ENCODE assay signal across 9 cellular contexts in the genomic region with DNA sequence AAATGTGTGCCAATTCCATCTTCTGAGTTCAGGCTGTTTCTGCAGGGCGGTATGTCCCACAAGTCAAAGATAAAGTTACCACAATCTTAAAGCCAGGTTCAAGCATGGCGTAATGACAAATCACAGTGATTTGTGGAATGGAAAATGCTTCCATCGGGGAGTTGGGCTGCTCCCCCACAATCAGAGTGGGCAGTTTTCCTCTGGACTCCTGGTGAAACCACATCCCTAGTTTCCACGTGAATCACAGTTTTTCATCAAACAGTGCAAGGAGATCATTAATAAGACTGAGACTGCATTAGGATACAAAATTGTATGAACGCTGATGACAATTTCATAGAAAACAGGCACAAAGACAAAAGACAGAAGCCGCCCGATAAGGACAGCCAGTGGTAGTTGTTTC. TPM values are rescaled to one million over a fixed set of nuclear protein-coding genes. Genes with fewer than 3 reads are reported as not detected.
DNase-seq lines count a peak whose midpoint lies in the region; ATAC-seq, FAIRE-seq and TF ChIP-seq lines count a peak whose summit lies in the region.
"Had no signal": no experiment of that assay in that cellular context is flagged by ENCODE, and none has a peak within 500 bp of the region (broad histone marks: within the 10 kb centered on the region; RNA-seq: fewer than 3 reads in every experiment).

No MANE protein-coding gene starts in this region.

- CTCF ChIA-PET in PC-3 (lab: Charles Lee) = no interaction called here

- no peak overlapping the region for H3K9ac ChIP-seq in astrocyte (ENCODE audit: low read length)
- peak overlapping the region; percentile 8 for H3K9ac ChIP-seq in mesendoderm (ENCODE audit: low read length)
- no peak overlapping the region for H3K9ac ChIP-seq in PC-3 (ENCODE audit: low read length)

- no peak overlapping the region for H2BK120ac ChIP-seq in mesendoderm (ENCODE audit: low read depth, low read length)

- H3K4me1 ChIP-seq in right atrium auricular region (peaks cover 0 to 32% of the 10 kb centered on the region in 2 donors), astrocyte (ENCODE audit: insufficient read depth, low read length) (peaks cover 18% of the 10 kb centered on the region), mesendoderm (ENCODE audit: control insufficient read depth, low read depth, low read length) (peaks cover 7% of the 10 kb centered on the region), PC-3 (ENCODE audit: insufficient read depth, low read length) (peaks cover 16% of the 10 kb centered on the region; the same call in 1 of the 2 replicates)

- no peak overlapping the region for H4K8ac ChIP-seq in mesendoderm (ENCODE audit: low read depth, low read length)

- H3K56ac ChIP-seq in mesendoderm (ENCODE audit: low read length) = no peak overlapping the region

- POLR2A ChIA-PET in PC-3 (lab: Charles Lee; ENCODE audit: unreplicated experiment) = no interaction called here

- ATAC-seq in PC-3 = no peak

- no peak overlapping the region for H2BK5ac ChIP-seq in mesendoderm (ENCODE audit: low read length)

- no peaks in the 10 kb centered on the region for H3K27me3 Mint-ChIP-seq in astrocyte (ENCODE audit: low read depth, unreplicated experiment)
- peaks cover 11% of the 10 kb centered on the region for H3K27me3 Mint-ChIP-seq in glutamatergic neuron (ENCODE audit: unreplicated experiment)

- no peaks in the 10 kb centered on the region for H3K9me2 ChIP-seq in PC-3 (replicated peaks; ENCODE audit: low read length)

- H3K27me3 ChIP-seq in right atrium auricular region = no peaks in the 10 kb centered on the region
- peaks cover 4% of the 10 kb centered on the region for H3K27me3 ChIP-seq in astrocyte (ENCODE audit: insufficient read depth, low read length)
- H3K27me3 ChIP-seq in mesendoderm (ENCODE audit: insufficient read depth, low read length, poor library complexity) = no peaks in the 10 kb centered on the region
- H3K27me3 ChIP-seq in PC-3 (ENCODE audit: low read length) = peaks cover 17% of the 10 kb centered on the region; the same call in 1 of the 2 replicates

- H3K4me3 Mint-ChIP-seq in astrocyte (ENCODE audit: unreplicated experiment) = peak overlapping the region; percentile 71
- H3K4me3 Mint-ChIP-seq in glutamatergic neuron (ENCODE audit: unreplicated experiment) = no peak overlapping the region

- peak overlapping the region; percentile 43 for H3K27ac Mint-ChIP-seq in astrocyte (ENCODE audit: unreplicated experiment)
- H3K27ac Mint-ChIP-seq in glutamatergic neuron (ENCODE audit: unreplicated experiment) = no peak overlapping the region

- no peaks in the 10 kb centered on the region for H3F3A ChIP-seq in PC-3 (ENCODE audit: low read length, unreplicated experiment)

- no peak overlapping the region for H2AK5ac ChIP-seq in mesendoderm (ENCODE audit: low read length)

- no peaks in the 10 kb centered on the region for H3K36me3 ChIP-seq in right atrium auricular region
- no peaks in the 10 kb centered on the region for H3K36me3 ChIP-seq in astrocyte (ENCODE audit: insufficient read depth, low read length)
- no peaks in the 10 kb centered on the region for H3K36me3 ChIP-seq in mesendoderm (ENCODE audit: control insufficient read depth, insufficient read depth, low read length)
- H3K36me3 ChIP-seq in PC-3 (ENCODE audit: low read depth, low read length) = no peaks in the 10 kb centered on the region

- H3K4me1 Mint-ChIP-seq in astrocyte (ENCODE audit: low read depth, unreplicated experiment) (peaks cover 33% of the 10 kb centered on the region), glutamatergic neuron (ENCODE audit: low read depth, unreplicated experiment) (peaks cover 22% of the 10 kb centered on the region)

- no peak overlapping the region for H3K4ac ChIP-seq in mesendoderm (ENCODE audit: low read depth, low read length)

- H2AFZ ChIP-seq in astrocyte (ENCODE audit: low read depth, low read length) (no peak overlapping the region), PC-3 (ENCODE audit: low read length) (no peak overlapping the region)

- H3K27ac ChIP-seq in right atrium auricular region (peak overlapping the region; percentile 2 to 71), astrocyte (ENCODE audit: low read depth, low read length) (no peak overlapping the region), mesendoderm (ENCODE audit: low read depth, low read length) (no peak overlapping the region), PC-3 (ENCODE audit: low read length) (no peak overlapping the region)

- H3K4me3 ChIP-seq in right atrium auricular region (no peak overlapping the region), astrocyte (ENCODE audit: insufficient read depth, low read depth, low read length) (no peak overlapping the region), mesendoderm (ENCODE audit: low read length) (no peak overlapping the region), PC-3 (ENCODE audit: low read length) (no peak overlapping the region)

- H3K9me3 Mint-ChIP-seq in astrocyte (ENCODE audit: unreplicated experiment) = no peaks in the 10 kb centered on the region
- H3K9me3 Mint-ChIP-seq in glutamatergic neuron (ENCODE audit: unreplicated experiment) = peaks cover 2% of the 10 kb centered on the region

- intact Hi-C loops in cardiac septum (cut with DNase I) (no loop called here), PC-3 (cut with micrococcal nuclease) (no loop called here)

- no peak overlapping the region for H3K23ac ChIP-seq in mesendoderm (ENCODE audit: low read length)

- H3K79me1 ChIP-seq in mesendoderm (ENCODE audit: low read length) = peaks cover 10% of the 10 kb centered on the region

- H3K36me3 Mint-ChIP-seq in astrocyte (ENCODE audit: low read depth, unreplicated experiment) (peaks cover 3% of the 10 kb centered on the region), glutamatergic neuron (ENCODE audit: unreplicated experiment) (peaks cover 9% of the 10 kb centered on the region)

- H4K20me1 ChIP-seq in astrocyte (ENCODE audit: insufficient read depth, low read length) = peaks cover 49% of the 10 kb centered on the region
- H4K20me1 ChIP-seq in PC-3 (ENCODE audit: low read length) = no peaks in the 10 kb centered on the region

- H3K79me2 ChIP-seq in astrocyte (ENCODE audit: insufficient read depth, low read length) (peaks cover 41% of the 10 kb centered on the region), mesendoderm (ENCODE audit: control insufficient read depth, insufficient read depth, low read length) (peaks cover 9% of the 10 kb centered on the region), PC-3 (ENCODE audit: low read length) (peaks cover 6% of the 10 kb centered on the region; the same call in 1 of the 2 replicates)

- no CpG with 5 or more reads among the region's 7 CpGs for WGBS in mesendoderm (ENCODE audit: extremely low coverage, insufficient coverage, low lambda C conversion rate)

- H2BK15ac ChIP-seq in mesendoderm (replicated peaks; ENCODE audit: low read depth) = no peak overlapping the region

- H4K5ac ChIP-seq in mesendoderm (ENCODE audit: low read length) = no peak overlapping the region

- FAIRE-seq in astrocyte (lab: Jason Lieb, UNC) = no peak

- H3K4me2 ChIP-seq in astrocyte (ENCODE audit: low read length) (peak overlapping the region; percentile 54), mesendoderm (ENCODE audit: low read length) (no peak overlapping the region), PC-3 (ENCODE audit: low read length) (no peak overlapping the region)

- no TSS peak for BruUV-seq in PC-3 (replicated peaks; lab: Mats Ljungman, UMichigan)

- no peak for TF ChIP-seq CTCF in right atrium auricular region (IDR thresholded peaks at IDR 0.05)
- TF ChIP-seq CTCF in astrocyte (IDR thresholded peaks at IDR 0.05; ENCODE audit: insufficient read depth, low read depth, low read length) = no peak
- no peak for TF ChIP-seq CTCF in PC-3 (conservative IDR thresholded peaks at IDR 0.05; ENCODE audit: low read depth, low read length)
- TF ChIP-seq CTCF in glutamatergic neuron (IDR thresholded peaks at IDR 0.05; ENCODE audit: partially characterized antibody, unreplicated experiment) = no peak

- DNase-seq in right atrium auricular region (ENCODE audit: low spot score) = no peak
- no peak for DNase-seq in cardiac septum (ENCODE audit: low spot score)
- peak; percentile 95 for DNase-seq in astrocyte (ENCODE audit: low read depth)
- DNase-seq in mesendoderm = no peak
- DNase-seq in PC-3 = no peak
- DNase-seq in glutamatergic neuron = no peak
- DNase-seq in occipital lobe (lab: John Stamatoyannopoulos, UW) = no peak
- DNase-seq in stimulated activated naive CD4-positive, alpha-beta T cell (lab: John Stamatoyannopoulos, UW) = no peak
- DNase-seq: central memory CD4-positive, alpha-beta T cell had no signal

- H3K18ac ChIP-seq in mesendoderm (ENCODE audit: low read length) = no peak overlapping the region

- H3K9me3 ChIP-seq in right atrium auricular region (peaks cover 0 to 6% of the 10 kb centered on the region in 2 donors), astrocyte (ENCODE audit: insufficient read depth, low read depth, low read length) (no peaks in the 10 kb centered on the region), PC-3 (ENCODE audit: low read length) (no peaks in the 10 kb centered on the region)

RNA-seq across cellular contexts. Expression of a gene that starts 3.5 kb away (rescaled TPM):
- total RNA-seq in right atrium auricular region (10 to 100 TPM; 48.1 to 50.7 TPM), cardiac septum (40.5 TPM), astrocyte (113 and 120 TPM in 2 replicates), PC-3 (2014; rRNA removed) (12.8 and 13.1 TPM in 2 replicates), glutamatergic neuron (ENCODE audit: unreplicated experiment) (29.2 TPM), occipital lobe (13.7 TPM)
- 69.9 TPM for polyA plus RNA-seq in mesendoderm (2013, experiment 1 of 2)
- polyA plus RNA-seq in mesendoderm (2013, experiment 2 of 2) = 73.4 TPM

Comparison
In these comparisons a context has a peak if more than half of its experiments do, and no peak if none do; other contexts are left out.
1. H3K27ac ChIP-seq: peak in right atrium auricular region (2 of 2); none in astrocyte (single experiment), mesendoderm (single experiment) and PC-3 (single experiment).